ENCODE assay signal across 1 cellular context in genomic region chr10:124748206-124748605, GRCh38.
A peak's percentile ranks its signal among the peaks of the same experiment; 100 is the strongest.
TF ChIP-seq lines count a peak whose summit lies in the region.

No MANE protein-coding gene starts in this region.

TF ChIP-seq in SK-N-SH, 30 proteins besides CTCF, POLR2A, EP300 and RAD21:
- TF ChIP-seq REST (IDR thresholded peaks at IDR 0.05; ENCODE audit: low read depth, low read length): peak; percentile 87
- TF ChIP-seq EZH2phosphoT487 (IDR thresholded peaks at IDR 0.05; ENCODE audit: borderline replicate concordance, low read depth): no peak
